13 cellular contexts compared by ENCODE assay signal in the genomic region with DNA sequence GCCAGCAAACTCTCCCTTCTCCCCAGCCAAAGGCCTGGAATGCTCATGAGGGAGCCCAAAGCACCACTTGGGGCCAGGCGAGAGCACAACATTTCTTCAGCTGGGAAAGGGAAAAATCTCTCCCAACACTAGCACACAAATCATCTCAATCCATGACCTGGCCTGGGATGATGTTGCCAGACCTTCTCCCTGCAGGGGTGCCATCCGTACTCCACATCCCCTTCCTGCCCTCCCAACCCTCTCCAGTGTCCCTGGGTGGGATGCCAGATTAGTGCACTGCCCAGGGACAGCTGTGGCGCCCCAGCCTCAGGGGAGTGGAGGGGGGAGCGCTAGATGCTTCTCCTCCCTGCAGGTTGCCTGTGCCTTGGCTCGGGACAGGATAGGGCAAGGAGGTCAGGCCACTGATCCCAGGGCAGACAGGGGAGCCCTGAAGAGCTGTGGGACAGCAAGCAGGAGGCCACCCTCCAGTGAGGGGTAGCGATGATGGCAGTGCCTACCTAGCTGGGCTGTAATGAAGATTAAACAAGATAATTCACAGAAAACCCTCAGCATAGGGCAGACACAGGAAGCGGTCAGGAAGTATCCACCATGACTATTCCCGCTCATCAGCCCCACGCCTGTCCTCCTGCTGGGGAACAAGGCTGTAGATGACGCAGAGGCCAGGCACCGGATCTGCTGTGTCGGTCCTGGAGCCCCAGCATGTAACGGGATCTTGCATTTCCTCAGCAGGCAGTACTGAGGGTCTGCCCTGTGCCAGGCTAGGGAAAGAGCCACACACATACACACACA. TPM values are rescaled to one million over a fixed set of nuclear protein-coding genes. Genes with fewer than 3 reads are reported as not detected.
A peak's percentile ranks its signal among the peaks of the same experiment; 100 is the strongest.
DNase-seq lines count a peak whose midpoint lies in the region; ATAC-seq and TF ChIP-seq lines count a peak whose summit lies in the region.
"Had no signal": no experiment of that assay in that cellular context is flagged by ENCODE, and none has a peak within 500 bp of the region (broad histone marks: within the 10 kb centered on the region; RNA-seq: fewer than 3 reads in every experiment).

No MANE protein-coding gene starts in this region.

- H3K36me3 Mint-ChIP-seq in CD14-positive monocyte: no peaks in the 10 kb centered on the region
- H3K36me3 Mint-ChIP-seq: activated naive CD8-positive, alpha-beta T cell treated with anti-CD3 and anti-CD28 coated beads for 36 hours had no signal

- peak overlapping the region; percentile 95 for H2BK12ac ChIP-seq in neuronal stem cell (ENCODE audit: low read length)

- H3K9ac ChIP-seq in HUES64 (ENCODE audit: low read depth, low read length): no peak overlapping the region
- no peak overlapping the region for H3K9ac ChIP-seq in neuronal stem cell (ENCODE audit: low read depth, low read length, poor library complexity)

- H3K9me3 ChIP-seq in HUES64 (ENCODE audit: insufficient read depth, low read depth, low read length) (no peaks in the 10 kb centered on the region), neuronal stem cell (replicated peaks in 1 of 2; ENCODE audit: control insufficient read depth in 2 of 2, insufficient read depth in 1 of 2, low read depth in 1 of 2, low read length in 2 of 2) (no peaks in the 10 kb centered on the region), upper lobe of left lung (no peaks in the 10 kb centered on the region), gastrocnemius medialis (no peaks in the 10 kb centered on the region)
- H3K9me3 ChIP-seq: tibial nerve had no signal

- H3K14ac ChIP-seq in neuronal stem cell (ENCODE audit: low read length): peak overlapping the region; percentile 21

- peak overlapping the region; percentile 43 for H2BK5ac ChIP-seq in neuronal stem cell (ENCODE audit: low read length)

- H2AK5ac ChIP-seq in neuronal stem cell (ENCODE audit: low read depth, low read length): peak overlapping the region; percentile 41

- H3K18ac ChIP-seq in neuronal stem cell (ENCODE audit: low read length): peak overlapping the region; percentile 91

- H3K36me3 ChIP-seq in HUES64 (ENCODE audit: insufficient read depth, low read length) (no peaks in the 10 kb centered on the region), neuronal stem cell (replicated peaks in 1 of 2; ENCODE audit: control insufficient read depth in 2 of 2, insufficient read depth in 2 of 2, low read length in 2 of 2) (no peaks in the 10 kb centered on the region), upper lobe of left lung (no peaks in the 10 kb centered on the region), gastrocnemius medialis (no peaks in the 10 kb centered on the region)
- H3K36me3 ChIP-seq: tibial nerve had no signal

- H3K4ac ChIP-seq in neuronal stem cell (ENCODE audit: low read length): peak overlapping the region; percentile 87

- H3K4me1 ChIP-seq in HUES64 (ENCODE audit: insufficient read depth, low read length) (peaks cover 27% of the 10 kb centered on the region), neuronal stem cell (ENCODE audit: control insufficient read depth in 2 of 2, insufficient read depth in 1 of 2, low read depth in 1 of 2, low read length in 2 of 2) (peaks cover 29 to 30% of the 10 kb centered on the region in 2 donors), upper lobe of left lung (no peaks in the 10 kb centered on the region), gastrocnemius medialis (peaks cover 6 to 9% of the 10 kb centered on the region in 2 donors)

- no peak overlapping the region for H3K4me3 Mint-ChIP-seq in CD14-positive monocyte
- H3K4me3 Mint-ChIP-seq: activated B cell treated with CpG ODN at 0.5 μM for 24 hours; activated naive CD8-positive, alpha-beta T cell treated with anti-CD3 and anti-CD28 coated beads for 36 hours had no signal

- 74% methylated on average over 13 of the region's 13 CpGs for WGBS in HUES64
- WGBS in neuronal stem cell (ENCODE audit: extremely low coverage in 2 of 2, insufficient read length in 2 of 2, insufficient replicate concordance in 1 of 2), 2 donors: no CpG with 5 or more reads among the region's 13 CpGs
- WGBS in upper lobe of left lung, 2 donors: 88 to 92% methylated on average over 9 to 13 of the region's 13 CpGs

- TF ChIP-seq EP300 in upper lobe of left lung (IDR thresholded peaks at IDR 0.05): no peak

- H3K4me1 Mint-ChIP-seq in CD14-positive monocyte: peaks cover 17% of the 10 kb centered on the region
- H3K4me1 Mint-ChIP-seq: activated naive CD8-positive, alpha-beta T cell treated with anti-CD3 and anti-CD28 coated beads for 36 hours had no signal

- TF ChIP-seq CTCF in CD14-positive monocyte (IDR thresholded peaks at IDR 0.05) (no peak), upper lobe of left lung (IDR thresholded peaks at IDR 0.05) (peak in 1 of 6 experiments; percentile 8), gastrocnemius medialis (IDR thresholded peaks at IDR 0.05 in 4 of 5, conservative IDR thresholded peaks at IDR 0.05 in 1 of 5) (no peak)

- no peak overlapping the region for H2BK120ac ChIP-seq in neuronal stem cell (ENCODE audit: low read depth, low read length)

- H4K8ac ChIP-seq in neuronal stem cell (ENCODE audit: low read depth, low read length): no peak overlapping the region

- no peaks in the 10 kb centered on the region for H3K9me3 Mint-ChIP-seq in CD14-positive monocyte
- H3K9me3 Mint-ChIP-seq: activated B cell treated with CpG ODN at 0.5 μM for 24 hours; activated naive CD8-positive, alpha-beta T cell treated with anti-CD3 and anti-CD28 coated beads for 36 hours had no signal

- ATAC-seq in upper lobe of left lung (ENCODE audit: low FRiP score in 2 of 2) (no peak), gastrocnemius medialis (no peak), GM19395 (IDR thresholded peaks at IDR 0.05; ENCODE audit: unreplicated experiment) (no peak), HG02798 (IDR thresholded peaks at IDR 0.05; ENCODE audit: poor library complexity, unreplicated experiment) (no peak)

- H2AFZ ChIP-seq in neuronal stem cell (ENCODE audit: low read length): peak overlapping the region; percentile 67

- H3K23ac ChIP-seq in neuronal stem cell (ENCODE audit: low read depth, low read length, poor library complexity): peak overlapping the region; percentile 6

- H3K27me3 ChIP-seq in HUES64 (ENCODE audit: insufficient read depth, low read length): no peaks in the 10 kb centered on the region
- H3K27me3 ChIP-seq in neuronal stem cell (ENCODE audit: control insufficient read depth in 3 of 3, insufficient read depth in 3 of 3, low read depth in 1 of 3, low read length in 3 of 3): no peaks in the 10 kb centered on the region
- H3K27me3 ChIP-seq in upper lobe of left lung: no peaks in the 10 kb centered on the region
- no peaks in the 10 kb centered on the region for H3K27me3 ChIP-seq in gastrocnemius medialis
- H3K27me3 ChIP-seq: tibial nerve had no signal

- intact Hi-C loops in CD14-positive monocyte (cut with micrococcal nuclease): no loop called here
- intact Hi-C loops in gastrocnemius medialis (cut with DNase I; ENCODE audit: low total_unique reads): no loop called here

- TF ChIP-seq POLR2A in upper lobe of left lung (IDR thresholded peaks at IDR 0.05): no peak
- no peak for TF ChIP-seq POLR2A in gastrocnemius medialis (IDR thresholded peaks at IDR 0.05)

- in situ Hi-C loops in gastrocnemius medialis (cut with MboI; ENCODE audit: low sequenced_read_pairs in 4 of 4): loop anchor here in 1 of 4 donors (25.0 kb wide), 1 partner anchor 240 kb away; no protein-coding TSS in a partner anchor

- H4K91ac ChIP-seq in neuronal stem cell (ENCODE audit: low read depth, low read length, poor library complexity): peak overlapping the region; percentile 79

- H3K27ac Mint-ChIP-seq in CD14-positive monocyte: peak overlapping the region in 2 of 7 donors; percentile 36 to 66
- H3K27ac Mint-ChIP-seq: activated B cell treated with CpG ODN at 0.5 μM for 24 hours; activated naive CD8-positive, alpha-beta T cell treated with anti-CD3 and anti-CD28 coated beads for 36 hours had no signal

- peaks cover 2% of the 10 kb centered on the region for H3K79me1 ChIP-seq in neuronal stem cell (ENCODE audit: low read depth, low read length)

- peak overlapping the region; percentile 76 for H2BK15ac ChIP-seq in neuronal stem cell (ENCODE audit: low read length)

- DNase-seq in CD14-positive monocyte (ENCODE audit: low spot score): peak; percentile 23
- DNase-seq in fibroblast of peridontal ligament (ENCODE audit: extremely low read depth): peak; percentile 35
- no peak for DNase-seq in neuronal stem cell (ENCODE audit: low spot score)
- DNase-seq in upper lobe of left lung: no peak
- DNase-seq in gastrocnemius medialis: no peak
- DNase-seq: activated B cell treated with CpG ODN at 0.5 μM for 24 hours; activated naive CD8-positive, alpha-beta T cell treated with anti-CD3 and anti-CD28 coated beads for 36 hours; KBM-7; RPMI8226 had no signal

- 0 out of 2 replicates have a peak overlapping the region, but pooled peaks have one; percentile 4 for H3K27ac ChIP-seq in HUES64 (ENCODE audit: low read depth, low read length)
- no peak overlapping the region for H3K27ac ChIP-seq in neuronal stem cell (replicated peaks; ENCODE audit: low read length)
- no peak overlapping the region for H3K27ac ChIP-seq in upper lobe of left lung
- H3K27ac ChIP-seq in gastrocnemius medialis: no peak overlapping the region
- H3K27ac ChIP-seq: tibial nerve had no signal

- H3K27me3 Mint-ChIP-seq in CD14-positive monocyte (ENCODE audit: low read depth in 3 of 3): peaks cover 0 to 10% (median 3%) of the 10 kb centered on the region in 3 donors
- H3K27me3 Mint-ChIP-seq: activated B cell treated with CpG ODN at 0.5 μM for 24 hours; activated naive CD8-positive, alpha-beta T cell treated with anti-CD3 and anti-CD28 coated beads for 36 hours had no signal

- H3K4me2 ChIP-seq in neuronal stem cell (ENCODE audit: insufficient read depth, low read length, poor library complexity, severe bottlenecking): no peak overlapping the region

- H3K4me3 ChIP-seq in HUES64 (ENCODE audit: low read length) (no peak overlapping the region), neuronal stem cell (ENCODE audit: low read length in 2 of 2) (no peak overlapping the region), upper lobe of left lung (no peak overlapping the region), gastrocnemius medialis (no peak overlapping the region)
- H3K4me3 ChIP-seq: tibial nerve had no signal

RNA-seq across cellular contexts. Expression of a gene that starts 31.1 kb away (rescaled TPM):
- polyA plus RNA-seq in CD14-positive monocyte: 1 to 10 TPM; 8.5 to 8.8 TPM
- polyA plus RNA-seq in HUES64 (2013, experiment 1 of 2): 5.4 TPM
- polyA plus RNA-seq in HUES64 (2013, experiment 2 of 2): 8.2 TPM
- 20.0 TPM for polyA plus RNA-seq in neuronal stem cell (2013, experiment 1 of 2)
- 19.5 TPM for polyA plus RNA-seq in neuronal stem cell (2013, experiment 2 of 2)
- total RNA-seq in upper lobe of left lung (10 to 100 TPM; 10.4 to 43.0 (median 20.0) TPM), gastrocnemius medialis (10 to 100 TPM in 1 of 4 donors, 1 to 10 TPM in 3; 7.3 to 10.6 (median 8.7) TPM)

Comparison
In these comparisons a context has a peak if more than half of its experiments do, and no peak if none do; other contexts are left out.
1. DNase-seq: peak in CD14-positive monocyte (single experiment) and fibroblast of peridontal ligament (single experiment); none in neuronal stem cell (single experiment), upper lobe of left lung (0 of 2) and gastrocnemius medialis (0 of 2).